In genomic region chr10:119348106-119348505, GRCh38 we compare ENCODE assay signal across 21 cellular contexts.
"Had no signal": no experiment of that assay in that cellular context is flagged by ENCODE, and none has a peak within 500 bp of the region (broad histone marks: within the 10 kb centered on the region; RNA-seq: fewer than 3 reads in every experiment).

No MANE protein-coding gene starts in this region.

- H3K4me3 Mint-ChIP-seq: activated B cell treated with CpG ODN at 0.5 μM for 24 hours; activated CD4-positive, alpha-beta T cell treated with anti-CD3 and anti-CD28 coated beads, Interleukin-2, amount 10 ng/mL, durations not matched to agents 24 days and 14 days; activated CD8-positive, alpha-beta T cell treated with anti-CD3 and anti-CD28 coated beads, Interleukin-2, amount 10 ng/mL, durations not matched to agents 7 days and 5 days; activated T-cell treated with anti-CD3 and anti-CD28 coated beads, Interleukin-2, amount 50 U/mL, for 24 hours; naive B cell; neural progenitor cell had no signal

- H3K27ac ChIP-seq: brain microvascular endothelial cell, neural progenitor cell, testis had no signal

- H3K27ac Mint-ChIP-seq: activated B cell treated with CpG ODN at 0.5 μM for 24 hours; activated CD4-positive, alpha-beta T cell treated with anti-CD3 and anti-CD28 coated beads, Interleukin-2, amount 10 ng/mL, durations not matched to agents 24 days and 14 days; activated CD8-positive, alpha-beta T cell treated with anti-CD3 and anti-CD28 coated beads, Interleukin-2, amount 10 ng/mL, durations not matched to agents 7 days and 5 days; activated T-cell treated with anti-CD3 and anti-CD28 coated beads, Interleukin-2, amount 50 U/mL, for 24 hours; activated T-helper 2 cell treated with anti-CD3 and anti-CD28 coated beads, Interferon-gamma antibody, Interleukin-2, Interleukin-4, amounts not matched to agents 10 μg/mL and 5 μg/mL and 100 μg/mL, durations not matched to agents 14 hours and 24 hours and 36 hours; neural progenitor cell; progenitor cell of endocrine pancreas had no signal

- ATAC-seq: activated CD8-positive, alpha-beta T cell treated with anti-CD3 and anti-CD28 coated beads, Interleukin-2, amount 10 ng/mL, durations not matched to agents 7 days and 5 days; SK-N-SH treated with all-trans-retinoic acid at 6 μM for 48 hours had no signal

- H3K27me3 Mint-ChIP-seq: activated B cell treated with CpG ODN at 0.5 μM for 24 hours; activated CD4-positive, alpha-beta T cell treated with anti-CD3 and anti-CD28 coated beads, Interleukin-2, amount 10 ng/mL, durations not matched to agents 24 days and 14 days; activated T-cell treated with anti-CD3 and anti-CD28 coated beads, Interleukin-2, amount 50 U/mL, for 24 hours; naive B cell; progenitor cell of endocrine pancreas had no signal

- H2AFZ ChIP-seq: neural progenitor cell had no signal

- H3K27me3 ChIP-seq: brain microvascular endothelial cell, esophagus squamous epithelium, neural progenitor cell, stomach, testis had no signal

- H3K9me3 ChIP-seq: testis had no signal

- H3K36me3 ChIP-seq: brain microvascular endothelial cell, neural progenitor cell had no signal

- H3K4me3 ChIP-seq: esophagus squamous epithelium, neural progenitor cell, stomach, testis had no signal

- H3K9ac ChIP-seq: neural progenitor cell had no signal

- H3K4me2 ChIP-seq: neural progenitor cell had no signal

- DNase-seq: activated B cell treated with CpG ODN at 0.5 μM for 24 hours; activated CD4-positive, alpha-beta T cell treated with anti-CD3 and anti-CD28 coated beads, Interleukin-2, amount 10 ng/mL, durations not matched to agents 24 days and 14 days; activated CD8-positive, alpha-beta T cell treated with anti-CD3 and anti-CD28 coated beads, Interleukin-2, amount 10 ng/mL, durations not matched to agents 7 days and 5 days; activated naive CD4-positive, alpha-beta T cell treated with Interleukin-2 at 50 U/mL for 16 hours; activated T-cell treated with anti-CD3 and anti-CD28 coated beads, Interleukin-2, amount 50 U/mL, for 24 hours; cortex of kidney; effector CD8-positive, alpha-beta T cell; esophagus squamous epithelium; hippocampal formation; islet precursor cell; naive B cell; stimulated activated CD4-positive, alpha-beta T cell treated with anti-CD3 and anti-CD28 coated beads, Interleukin-2, amount 100 ng/mL, for 24 hours; stomach; T-helper 1 cell; T-helper 9 cell; testis had no signal
